1 cellular context compared by ENCODE assay signal in the genomic region with DNA sequence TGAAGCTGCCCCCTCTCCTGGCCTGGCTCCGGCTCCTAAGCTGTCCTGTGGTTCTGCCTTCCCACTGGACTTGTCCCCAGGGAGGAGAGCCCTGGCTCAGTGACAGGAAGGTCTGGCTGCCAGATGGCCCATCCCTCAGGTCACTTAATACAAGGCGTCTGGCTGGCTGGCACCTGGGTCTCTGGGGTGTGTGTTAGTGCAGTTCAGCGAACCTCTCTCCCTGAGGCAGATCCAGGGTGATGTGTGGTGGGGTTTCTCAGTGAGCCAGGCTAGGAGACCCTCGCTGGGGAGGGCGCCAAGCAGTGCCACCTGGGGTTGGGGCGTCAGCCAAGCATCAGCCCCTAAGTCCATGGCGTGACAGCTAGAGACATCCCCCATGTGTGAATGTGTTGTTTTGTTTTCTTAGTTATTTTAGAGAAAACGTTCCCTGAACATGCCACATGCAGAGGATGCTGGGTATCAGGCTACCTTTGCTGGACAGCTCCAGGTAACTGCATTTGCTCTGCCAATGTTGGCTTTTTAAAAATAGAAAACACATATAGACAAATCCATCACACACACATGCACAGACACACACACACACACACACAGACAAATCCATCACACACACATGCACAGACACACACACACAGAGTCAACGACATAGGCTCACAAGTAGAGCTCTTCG.
TF ChIP-seq lines count a peak whose summit lies in the region.

No MANE protein-coding gene starts in this region.

TF ChIP-seq in Ishikawa, 13 proteins besides CTCF, POLR2A, EP300 and RAD21:
- TF ChIP-seq, protein P1, sequence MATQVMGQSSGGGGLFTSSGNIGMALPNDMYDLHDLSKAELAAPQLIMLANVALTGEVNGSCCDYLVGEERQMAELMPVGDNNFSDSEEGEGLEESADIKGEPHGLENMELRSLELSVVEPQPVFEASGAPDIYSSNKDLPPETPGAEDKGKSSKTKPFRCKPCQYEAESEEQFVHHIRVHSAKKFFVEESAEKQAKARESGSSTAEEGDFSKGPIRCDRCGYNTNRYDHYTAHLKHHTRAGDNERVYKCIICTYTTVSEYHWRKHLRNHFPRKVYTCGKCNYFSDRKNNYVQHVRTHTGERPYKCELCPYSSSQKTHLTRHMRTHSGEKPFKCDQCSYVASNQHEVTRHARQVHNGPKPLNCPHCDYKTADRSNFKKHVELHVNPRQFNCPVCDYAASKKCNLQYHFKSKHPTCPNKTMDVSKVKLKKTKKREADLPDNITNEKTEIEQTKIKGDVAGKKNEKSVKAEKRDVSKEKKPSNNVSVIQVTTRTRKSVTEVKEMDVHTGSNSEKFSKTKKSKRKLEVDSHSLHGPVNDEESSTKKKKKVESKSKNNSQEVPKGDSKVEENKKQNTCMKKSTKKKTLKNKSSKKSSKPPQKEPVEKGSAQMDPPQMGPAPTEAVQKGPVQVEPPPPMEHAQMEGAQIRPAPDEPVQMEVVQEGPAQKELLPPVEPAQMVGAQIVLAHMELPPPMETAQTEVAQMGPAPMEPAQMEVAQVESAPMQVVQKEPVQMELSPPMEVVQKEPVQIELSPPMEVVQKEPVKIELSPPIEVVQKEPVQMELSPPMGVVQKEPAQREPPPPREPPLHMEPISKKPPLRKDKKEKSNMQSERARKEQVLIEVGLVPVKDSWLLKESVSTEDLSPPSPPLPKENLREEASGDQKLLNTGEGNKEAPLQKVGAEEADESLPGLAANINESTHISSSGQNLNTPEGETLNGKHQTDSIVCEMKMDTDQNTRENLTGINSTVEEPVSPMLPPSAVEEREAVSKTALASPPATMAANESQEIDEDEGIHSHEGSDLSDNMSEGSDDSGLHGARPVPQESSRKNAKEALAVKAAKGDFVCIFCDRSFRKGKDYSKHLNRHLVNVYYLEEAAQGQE (IDR thresholded peaks at IDR 0.05; ENCODE audit: low read depth), result peak; percentile 76
TF ChIP-seq in Ishikawa: peak in this region for 1; not testable (repeated sequence) for 12.
